In the genomic region with DNA sequence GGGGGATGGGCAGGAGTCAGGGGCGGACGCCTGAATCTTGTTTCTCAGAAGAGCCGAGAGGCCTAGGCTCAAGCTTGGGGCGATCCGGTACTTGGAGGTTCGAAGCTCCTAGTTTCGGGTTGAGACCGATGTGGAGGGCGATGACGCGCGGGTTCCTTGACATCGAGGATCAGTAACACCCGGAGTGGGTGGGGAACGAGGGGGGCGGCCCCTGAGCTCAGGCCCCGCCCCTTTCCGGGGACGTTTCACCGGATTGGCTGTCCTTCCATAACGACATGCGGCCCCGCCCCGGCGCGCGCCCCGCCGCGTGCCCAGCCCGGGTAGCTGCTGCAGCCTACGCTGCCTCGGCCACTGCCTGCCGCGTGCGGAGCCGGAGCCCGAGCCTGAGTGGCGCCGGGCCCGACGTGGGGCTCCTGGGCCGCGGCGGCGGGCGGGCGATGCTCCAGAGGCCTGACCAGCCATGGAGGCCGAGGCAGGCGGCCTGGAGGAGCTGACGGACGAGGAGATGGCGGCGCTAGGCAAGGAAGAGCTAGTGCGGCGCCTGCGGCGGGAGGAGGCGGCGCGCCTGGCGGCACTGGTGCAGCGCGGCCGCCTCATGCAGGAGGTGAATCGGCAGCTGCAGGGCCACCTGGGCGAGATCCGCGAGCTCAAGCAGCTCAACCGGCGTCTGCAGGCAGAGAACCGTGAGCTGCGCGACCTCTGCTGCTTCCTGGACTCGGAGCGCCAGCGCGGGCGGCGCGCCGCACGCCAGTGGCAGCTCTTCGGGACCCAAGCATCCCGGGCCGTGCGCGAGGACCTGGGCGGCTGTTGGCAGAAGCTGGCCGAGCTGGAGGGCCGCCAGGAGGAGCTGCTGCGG, we compare ENCODE assay signal across 8 cellular contexts. TPM values are rescaled to one million over a fixed set of nuclear protein-coding genes. Genes with fewer than 3 reads are reported as not detected.
DNase-seq lines count a peak whose midpoint lies in the region; ATAC-seq and TF ChIP-seq lines count a peak whose summit lies in the region.

A gene (plus strand): TSS at position 350 of the 856 bp plus-strand sequence. CDS start 111 bp downstream, at position 461.

- DNase-seq in GM04503 (ENCODE audit: low read depth), result peak; percentile 72
- peak; percentile 95 for DNase-seq in HFFc6
- peak; percentile 96 for DNase-seq in NCI-H1092 treated with DMSO at 0.1 percent for 48 hours (lab: John Stamatoyannopoulos, UW)
- peak; percentile 97 for DNase-seq in SK-N-SH
- DNase-seq in activated naive CD4-positive, alpha-beta T cell treated with anti-CD3 and anti-CD28 coated beads, Interleukin-2, amount 10 ng/mL, durations not matched to agents 7 days and 5 days, result peak; percentile 99
- DNase-seq in nucleus accumbens (lab: John Stamatoyannopoulos, UW), result peak; percentile 70 to 99 (median 96)
- DNase-seq in substantia nigra (lab: John Stamatoyannopoulos, UW), result peak; percentile 72 to 100 (median 97)

- peaks cover 40% of the 10 kb centered on the region for H3K36me3 Mint-ChIP-seq in HFFc6 (ENCODE audit: low read depth)
- H3K36me3 Mint-ChIP-seq in activated naive CD4-positive, alpha-beta T cell treated with anti-CD3 and anti-CD28 coated beads, Interleukin-2, amount 10 ng/mL, durations not matched to agents 7 days and 5 days, result peaks cover 25% of the 10 kb centered on the region

- peaks cover 84% of the 10 kb centered on the region for H3F3A ChIP-seq in SK-N-SH (replicated peaks; ENCODE audit: insufficient read depth)

- peaks cover 47% of the 10 kb centered on the region for H4K20me1 ChIP-seq in SK-N-SH (ENCODE audit: insufficient read depth)

- peak; percentile 98 to 99 for TF ChIP-seq POLR2A in gastroesophageal sphincter (IDR thresholded peaks at IDR 0.05)

- H2AFZ ChIP-seq in SK-N-SH (ENCODE audit: low read depth), result no peak within 1 kb of the TSS

- peak within 1 kb of the TSS; percentile 99 for H3K27ac Mint-ChIP-seq in HFFc6
- peak within 1 kb of the TSS; percentile 94 for H3K27ac Mint-ChIP-seq in activated naive CD4-positive, alpha-beta T cell treated with anti-CD3 and anti-CD28 coated beads, Interleukin-2, amount 10 ng/mL, durations not matched to agents 7 days and 5 days

- H3K4me3 ChIP-seq in SK-N-SH (ENCODE audit: low read depth in 2 of 2, low read length in 1 of 2) (peak within 1 kb of the TSS; percentile 65 to 70), gastroesophageal sphincter (peak within 1 kb of the TSS; percentile 48 to 86)

- peak within 1 kb of the TSS; percentile 94 to 99 for H3K27ac ChIP-seq in SK-N-SH (ENCODE audit: low read depth in 2 of 2, low read length in 1 of 2)
- peak within 1 kb of the TSS; percentile 92 to 99 (median 98) for H3K27ac ChIP-seq in gastroesophageal sphincter
- H3K27ac ChIP-seq in substantia nigra (ENCODE audit: low read depth, low read length, poor library complexity, severe bottlenecking), result peak within 1 kb of the TSS; percentile 96

- H3K4me2 ChIP-seq in SK-N-SH, result peak within 1 kb of the TSS; percentile 98

- no peak for TF ChIP-seq RAD21 in SK-N-SH (IDR thresholded peaks at IDR 0.05; ENCODE audit: low read length)

- H3K9me3 Mint-ChIP-seq in HFFc6, result peaks cover 23% of the 10 kb centered on the region
- no peaks in the 10 kb centered on the region for H3K9me3 Mint-ChIP-seq in activated naive CD4-positive, alpha-beta T cell treated with anti-CD3 and anti-CD28 coated beads, Interleukin-2, amount 10 ng/mL, durations not matched to agents 7 days and 5 days

- peak; percentile 83 for ATAC-seq in gastroesophageal sphincter

- H3K36me3 ChIP-seq in SK-N-SH (replicated peaks in 1 of 2; ENCODE audit: control insufficient read depth in 1 of 2, insufficient read depth in 2 of 2, low read length in 1 of 2) (peaks cover 13 to 37% of the 10 kb centered on the region in 2 experiments), gastroesophageal sphincter (peaks cover 0 to 15% of the 10 kb centered on the region in 2 donors)

- H3K27me3 Mint-ChIP-seq in HFFc6 (ENCODE audit: insufficient read depth), result peaks cover 85% of the 10 kb centered on the region
- H3K27me3 Mint-ChIP-seq in activated naive CD4-positive, alpha-beta T cell treated with anti-CD3 and anti-CD28 coated beads, Interleukin-2, amount 10 ng/mL, durations not matched to agents 7 days and 5 days, result no peaks in the 10 kb centered on the region

- TF ChIP-seq CTCF in HFFc6 (IDR thresholded peaks at IDR 0.05), result no peak; the same call in 1 of the 2 replicates
- no peak for TF ChIP-seq CTCF in SK-N-SH (IDR thresholded peaks at IDR 0.05)
- peak in 2 of 4 experiments; percentile 49 for TF ChIP-seq CTCF in gastroesophageal sphincter (IDR thresholded peaks at IDR 0.05)

- H3K9me2 ChIP-seq in SK-N-SH, result no peaks in the 10 kb centered on the region

- H3K4me1 ChIP-seq in SK-N-SH (ENCODE audit: control insufficient read depth in 1 of 2, insufficient read depth in 2 of 2, low read depth in 1 of 2, low read length in 1 of 2) (peaks cover 51 to 53% of the 10 kb centered on the region in 2 experiments), gastroesophageal sphincter (peaks cover 0 to 78% (median 38%) of the 10 kb centered on the region in 3 donors)

- TF ChIP-seq EP300 in SK-N-SH (IDR thresholded peaks at IDR 0.05; ENCODE audit: borderline replicate concordance in 1 of 2, low read depth in 1 of 2, low read length in 1 of 2) (no peak), gastroesophageal sphincter (IDR thresholded peaks at IDR 0.05) (no peak)

- H3K4me1 Mint-ChIP-seq in HFFc6 (ENCODE audit: low read depth), result peaks cover 70% of the 10 kb centered on the region
- H3K4me1 Mint-ChIP-seq in activated naive CD4-positive, alpha-beta T cell treated with anti-CD3 and anti-CD28 coated beads, Interleukin-2, amount 10 ng/mL, durations not matched to agents 7 days and 5 days, result peaks cover 75% of the 10 kb centered on the region

- H3K9ac ChIP-seq in SK-N-SH, result peak within 1 kb of the TSS; percentile 76

- CTCF ChIA-PET in SK-N-SH (lab: Yijun Ruan, JAX), result interaction anchor here (0.6 to 15.2 kb wide), 24 partner anchors 7 to 445 kb away, joined by 3 to 374 read pairs (median 5); a partner anchor contains a TSS
- CTCF ChIA-PET in activated naive CD4-positive, alpha-beta T cell treated with anti-CD3 and anti-CD28 coated beads, Interleukin-2, amount 10 ng/mL, durations not matched to agents 7 days and 5 days (lab: Charles Lee), result interaction anchor here (0.7 to 10.9 kb wide), 18 partner anchors 7 to 179 kb away, joined by 3 to 142 read pairs (median 3); a partner anchor contains a TSS

- H3K9me3 ChIP-seq in SK-N-SH (no peaks in the 10 kb centered on the region), gastroesophageal sphincter (no peaks in the 10 kb centered on the region)

- H3K27me3 ChIP-seq in SK-N-SH (ENCODE audit: insufficient read depth) (no peaks in the 10 kb centered on the region), gastroesophageal sphincter (no peaks in the 10 kb centered on the region)

- peaks cover 68% of the 10 kb centered on the region for H3K79me2 ChIP-seq in SK-N-SH (ENCODE audit: insufficient read depth)

- 6% methylated on average over 12 of the region's 92 CpGs for WGBS in SK-N-SH (ENCODE audit: low lambda C conversion rate)
- WGBS in gastroesophageal sphincter (ENCODE audit: low coverage in 1 of 2), 2 donors, result 0 to 3% methylated on average over 1 to 7 of the region's 92 CpGs

- POLR2A ChIA-PET in SK-N-SH (lab: Yijun Ruan, JAX), result interaction anchor here (0.5 to 3.8 kb wide), 14 partner anchors 9 to 275 kb away, joined by 3 to 46 read pairs (median 4); a partner anchor contains a TSS

- peak within 1 kb of the TSS; percentile 97 for H3K4me3 Mint-ChIP-seq in HFFc6
- peak within 1 kb of the TSS; percentile 96 for H3K4me3 Mint-ChIP-seq in activated naive CD4-positive, alpha-beta T cell treated with anti-CD3 and anti-CD28 coated beads, Interleukin-2, amount 10 ng/mL, durations not matched to agents 7 days and 5 days

TF ChIP-seq in SK-N-SH, 30 proteins besides CTCF, POLR2A, EP300 and RAD21 (continues in another document):
- TF ChIP-seq FOXJ3 (CRISPR knock-in tag; IDR thresholded peaks at IDR 0.05) (no peak), TEAD4 (IDR thresholded peaks at IDR 0.05; ENCODE audit: borderline replicate concordance, insufficient read depth) (0 out of 2 replicates have a peak, but pooled peaks have one; percentile 12), POLR2AphosphoS5 (IDR thresholded peaks at IDR 0.05; ENCODE audit: low read depth, low read length) (peak; percentile 82), JUND (IDR thresholded peaks at IDR 0.05) (peak; percentile 5; the same call in 1 of the 2 replicates), SMC3 (IDR thresholded peaks at IDR 0.05; ENCODE audit: low read depth, low read length) (no peak), FOXM1 (IDR thresholded peaks at IDR 0.05; ENCODE audit: low read depth) (0 out of 2 replicates have a peak, but pooled peaks have one; percentile 40), NRF1 (IDR thresholded peaks at IDR 0.05; ENCODE audit: low read depth, low read length) (no peak), EZH2phosphoT487 (IDR thresholded peaks at IDR 0.05; ENCODE audit: borderline replicate concordance, low read depth) (no peak), RCOR1 (IDR thresholded peaks at IDR 0.05; ENCODE audit: low read length) (peak; percentile 18; the same call in 1 of the 2 replicates), TAF1 (IDR thresholded peaks at IDR 0.05; ENCODE audit: borderline replicate concordance, low read depth, low read length) (peak; percentile 75)

RNA-seq across cellular contexts. Expression of the gene that starts here (rescaled TPM):
- 100 to 1,000 TPM in 2 of 6 experiments, 10 to 100 TPM in 4; 78.9 to 112 (median 87.7) TPM for total RNA-seq in HFFc6 (2021; fragmentation: NEBNext Ultra II Directional; extraction: Animal tissue kit (Norgen Biotek cat#: 25700))
- polyA plus RNA-seq in SK-N-SH (2012; rRNA removed), result 34.2 and 52.8 TPM in 2 replicates
- polyA plus RNA-seq in SK-N-SH (2012; cell fraction: cytosol; rRNA removed), result 31.2 and 38.6 TPM in 2 replicates
- 19.2 and 56.3 TPM in 2 replicates for polyA plus RNA-seq in SK-N-SH (2012; cell fraction: nucleus; rRNA removed)
- total RNA-seq in gastroesophageal sphincter, result 100 to 1,000 TPM in 1 of 4 donors, 10 to 100 TPM in 3; 68.7 to 111 (median 77.7) TPM

Comparison
In these comparisons a context has a peak if more than half of its experiments do, and no peak if none do; other contexts are left out.
1. Peak in every context shown above with its lines: DNase-seq, ATAC-seq, H3K4me3 ChIP-seq and H3K27ac ChIP-seq.